Comparison of ENCODE assay signal across 32 cellular contexts in the genomic region with DNA sequence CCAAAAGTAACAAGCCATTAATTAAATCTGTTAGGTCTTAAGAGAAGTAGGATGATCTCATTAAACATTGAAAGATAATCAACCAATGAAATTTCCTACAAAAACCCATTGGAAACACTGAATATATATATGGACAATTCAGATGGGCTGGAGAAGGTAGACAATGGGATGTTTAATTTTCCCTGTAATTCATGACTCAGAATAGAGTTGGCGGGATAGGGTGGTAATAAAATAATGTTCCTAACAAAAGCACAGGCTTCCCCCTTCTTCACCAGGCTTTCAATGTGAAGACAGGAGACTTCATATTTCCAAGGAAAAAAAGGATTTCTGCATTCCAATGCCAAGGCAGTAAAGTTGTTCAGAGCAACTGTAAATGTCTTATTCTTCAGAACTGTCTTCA.
DNase-seq lines count a peak whose midpoint lies in the region; ATAC-seq, FAIRE-seq and TF ChIP-seq lines count a peak whose summit lies in the region.
"Had no signal": no experiment of that assay in that cellular context is flagged by ENCODE, and none has a peak within 500 bp of the region (broad histone marks: within the 10 kb centered on the region; RNA-seq: fewer than 3 reads in every experiment).

No MANE protein-coding gene starts in this region.

- 83 to 96% (median 89%) methylated on average over 1 of the region's 1 CpG for WGBS in small intestine, 3 donors

- POLR2A ChIA-PET in CD8-positive, alpha-beta T cell (lab: Charles Lee): no interaction called here

- no peak for TF ChIP-seq CTCF in 22Rv1 (IDR thresholded peaks at IDR 0.05)
- no peak for TF ChIP-seq CTCF in CD8-positive, alpha-beta T cell (IDR thresholded peaks at IDR 0.05)

- no peaks in the 10 kb centered on the region for H3K9me3 Mint-ChIP-seq in CD8-positive, alpha-beta T cell
- peaks cover 8% of the 10 kb centered on the region for H3K9me3 Mint-ChIP-seq in activated naive CD8-positive, alpha-beta T cell treated with anti-CD3 and anti-CD28 coated beads, Interleukin-2, amount 50 U/mL, for 24 hours
- H3K9me3 Mint-ChIP-seq: stimulated activated effector memory CD8-positive, alpha-beta T cell treated with anti-CD3 and anti-CD28 coated beads, Interleukin-12 subunit alpha, Interleukin-12 subunit beta, amount 100 ng/mL, for 72 hours; T-helper 2 cell treated with Interferon-gamma antibody and Interleukin-4, amounts not matched to agents 5 μg/mL and 100 μg/mL, for 36 hours had no signal

- H3K4me3 ChIP-seq in CD8-positive, alpha-beta T cell (ENCODE audit: low read depth, low read length): no peak overlapping the region
- H3K4me3 ChIP-seq in muscle layer of colon (ENCODE audit: low read depth in 1 of 2, low read length in 2 of 2): no peak overlapping the region
- H3K4me3 ChIP-seq in small intestine (ENCODE audit: low read depth in 1 of 2, low read length in 2 of 2): no peak overlapping the region
- H3K4me3 ChIP-seq: BLaER1 treated with 17β-estradiol and CSF1 and Interleukin-3, amounts not matched to agents 10 nM and 100 nM; esophagus squamous epithelium; psoas muscle; upper lobe of left lung had no signal

- no peaks in the 10 kb centered on the region for H3K27me3 ChIP-seq in CD8-positive, alpha-beta T cell (ENCODE audit: insufficient read depth, low read length)
- H3K27me3 ChIP-seq in muscle layer of colon (ENCODE audit: control insufficient read depth in 1 of 2, insufficient read depth in 2 of 2, low read length in 2 of 2): no peaks in the 10 kb centered on the region
- H3K27me3 ChIP-seq in small intestine (ENCODE audit: control insufficient read depth in 2 of 2, insufficient read depth in 2 of 2, low read length in 2 of 2): no peaks in the 10 kb centered on the region
- H3K27me3 ChIP-seq: BLaER1 treated with 17β-estradiol and CSF1 and Interleukin-3, amounts not matched to agents 10 nM and 100 nM; esophagus squamous epithelium; neutrophil; upper lobe of left lung had no signal

- no peaks in the 10 kb centered on the region for H3K27me3 Mint-ChIP-seq in CD8-positive, alpha-beta T cell (ENCODE audit: low read depth)
- no peaks in the 10 kb centered on the region for H3K27me3 Mint-ChIP-seq in activated naive CD8-positive, alpha-beta T cell treated with anti-CD3 and anti-CD28 coated beads, Interleukin-2, amount 50 U/mL, for 24 hours

- peaks cover 65% of the 10 kb centered on the region for H3K4me1 ChIP-seq in CD8-positive, alpha-beta T cell (ENCODE audit: insufficient read depth, low read length)
- peaks cover 92% of the 10 kb centered on the region for H3K4me1 ChIP-seq in muscle layer of colon (ENCODE audit: insufficient read depth, low read length)
- peaks cover 7 to 8% of the 10 kb centered on the region in 2 donors for H3K4me1 ChIP-seq in small intestine (ENCODE audit: control insufficient read depth in 2 of 2, insufficient read depth in 1 of 2, low read depth in 1 of 2, low read length in 1 of 2)

- peaks cover 90% of the 10 kb centered on the region for H3K4me1 Mint-ChIP-seq in CD8-positive, alpha-beta T cell (ENCODE audit: low read depth)
- H3K4me1 Mint-ChIP-seq in activated naive CD8-positive, alpha-beta T cell treated with anti-CD3 and anti-CD28 coated beads, Interleukin-2, amount 50 U/mL, for 24 hours: peaks cover 96% of the 10 kb centered on the region

- ATAC-seq in CD8-positive, alpha-beta T cell: no peak
- ATAC-seq in activated naive CD8-positive, alpha-beta T cell treated with anti-CD3 and anti-CD28 coated beads, Interleukin-2, amount 50 U/mL, for 24 hours: no peak
- no peak for ATAC-seq in HG03520 (IDR thresholded peaks at IDR 0.05; ENCODE audit: unreplicated experiment)
- ATAC-seq: Panc1; psoas muscle; stimulated activated effector memory CD8-positive, alpha-beta T cell treated with anti-CD3 and anti-CD28 coated beads, Interleukin-12 subunit alpha, Interleukin-12 subunit beta, amount 100 ng/mL, for 72 hours had no signal

- FAIRE-seq in small intestine (lab: Jason Lieb, UNC): no peak

- peak overlapping the region; percentile 64 for H3K27ac Mint-ChIP-seq in CD8-positive, alpha-beta T cell
- peak overlapping the region; percentile 12 for H3K27ac Mint-ChIP-seq in activated naive CD8-positive, alpha-beta T cell treated with anti-CD3 and anti-CD28 coated beads, Interleukin-2, amount 50 U/mL, for 24 hours
- H3K27ac Mint-ChIP-seq: stimulated activated effector memory CD8-positive, alpha-beta T cell treated with anti-CD3 and anti-CD28 coated beads, Interleukin-12 subunit alpha, Interleukin-12 subunit beta, amount 100 ng/mL, for 72 hours; T-helper 2 cell treated with Interferon-gamma antibody and Interleukin-4, amounts not matched to agents 5 μg/mL and 100 μg/mL, for 36 hours had no signal

- intact Hi-C loops in CD8-positive, alpha-beta T cell (cut with DNase I, micrococcal nuclease): no loop called here

- no peak overlapping the region for H3K4me3 Mint-ChIP-seq in CD8-positive, alpha-beta T cell
- H3K4me3 Mint-ChIP-seq in activated naive CD8-positive, alpha-beta T cell treated with anti-CD3 and anti-CD28 coated beads, Interleukin-2, amount 50 U/mL, for 24 hours: no peak overlapping the region
- H3K4me3 Mint-ChIP-seq: stimulated activated effector memory CD8-positive, alpha-beta T cell treated with anti-CD3 and anti-CD28 coated beads, Interleukin-12 subunit alpha, Interleukin-12 subunit beta, amount 100 ng/mL, for 72 hours; T-helper 2 cell treated with Interferon-gamma antibody and Interleukin-4, amounts not matched to agents 5 μg/mL and 100 μg/mL, for 36 hours had no signal

- H3K36me3 ChIP-seq in CD8-positive, alpha-beta T cell (ENCODE audit: insufficient read depth, low read length): no peaks in the 10 kb centered on the region
- H3K36me3 ChIP-seq in muscle layer of colon (ENCODE audit: insufficient read depth, low read length): no peaks in the 10 kb centered on the region
- H3K36me3 ChIP-seq in small intestine (ENCODE audit: control insufficient read depth in 2 of 2, insufficient read depth in 2 of 2, low read length in 2 of 2): no peaks in the 10 kb centered on the region
- H3K36me3 ChIP-seq: BLaER1 treated with 17β-estradiol and CSF1 and Interleukin-3, amounts not matched to agents 10 nM and 100 nM; esophagus squamous epithelium; neutrophil; upper lobe of left lung had no signal

- no peak overlapping the region for H3K9ac ChIP-seq in muscle layer of colon (ENCODE audit: low read length)
- H3K9ac ChIP-seq: BLaER1 treated with 17β-estradiol and CSF1 and Interleukin-3, amounts not matched to agents 10 nM and 100 nM had no signal

- no peaks in the 10 kb centered on the region for H3K9me3 ChIP-seq in CD8-positive, alpha-beta T cell (ENCODE audit: low read length)
- H3K9me3 ChIP-seq in muscle layer of colon (ENCODE audit: low read length) (no peaks in the 10 kb centered on the region), small intestine (ENCODE audit: control insufficient read depth, low read depth) (no peaks in the 10 kb centered on the region)
- H3K9me3 ChIP-seq: BLaER1 treated with 17β-estradiol and CSF1 and Interleukin-3, amounts not matched to agents 10 nM and 100 nM; esophagus squamous epithelium; neutrophil; psoas muscle; upper lobe of left lung had no signal

- no peak for DNase-seq in CD8-positive, alpha-beta T cell
- DNase-seq in activated naive CD8-positive, alpha-beta T cell treated with anti-CD3 and anti-CD28 coated beads, Interleukin-2, amount 50 U/mL, for 24 hours: no peak
- no peak for DNase-seq in activated naive CD4-positive, alpha-beta T cell (lab: John Stamatoyannopoulos, UW)
- DNase-seq in kidney tubule cell (ENCODE audit: low spot score): no peak
- DNase-seq in small intestine: no peak
- DNase-seq: activated CD4-positive, alpha-beta T cell treated with anti-CD3 and anti-CD28 coated beads for 4 hours; activated CD8-positive, alpha-beta memory T cell treated with anti-CD3 and anti-CD28 coated beads for 24 hours; activated effector memory CD4-positive, alpha-beta T cell treated with anti-CD3 and anti-CD28 coated beads, Interleukin-2, amount 50 U/mL, for 16 hours; Calu3; cerebellar nuclear complex; DND-41; esophagus squamous epithelium; foreskin melanocyte; GF-D8; HCEC 1CT; Karpas-422; mesenchymal stem cell; NCI-H1417 treated with DMSO at 0.1 percent for 48 hours; NCI-H2081 treated with DMSO at 0.1 percent for 48 hours; NCI-H2227 treated with DMSO at 0.1 percent for 48 hours; NCI-H526; psoas muscle; Right ventricle myocardium superior; upper lobe of left lung had no signal

- CTCF ChIA-PET in CD8-positive, alpha-beta T cell (lab: Charles Lee): no interaction called here

- H3K27ac ChIP-seq in 22Rv1 (peak overlapping the region; percentile 97), muscle layer of colon (ENCODE audit: low read depth, low read length) (peak overlapping the region; percentile 60), small intestine (ENCODE audit: low read depth in 1 of 2, low read length in 1 of 2) (no peak overlapping the region)
- no peak overlapping the region for H3K27ac ChIP-seq in CD8-positive, alpha-beta T cell (ENCODE audit: low read depth, low read length)
- H3K27ac ChIP-seq: BLaER1 treated with 17β-estradiol and CSF1 and Interleukin-3, amounts not matched to agents 10 nM and 100 nM; neutrophil; psoas muscle had no signal

- H3K36me3 Mint-ChIP-seq in CD8-positive, alpha-beta T cell: peaks cover 19% of the 10 kb centered on the region
- H3K36me3 Mint-ChIP-seq in activated naive CD8-positive, alpha-beta T cell treated with anti-CD3 and anti-CD28 coated beads, Interleukin-2, amount 50 U/mL, for 24 hours (ENCODE audit: low read depth): peaks cover 7% of the 10 kb centered on the region
- H3K36me3 Mint-ChIP-seq: stimulated activated effector memory CD8-positive, alpha-beta T cell treated with anti-CD3 and anti-CD28 coated beads, Interleukin-12 subunit alpha, Interleukin-12 subunit beta, amount 100 ng/mL, for 72 hours had no signal

Comparison
In these comparisons a context has a peak if more than half of its experiments do, and no peak if none do; other contexts are left out.
1. H3K27ac ChIP-seq: peak in 22Rv1 (single experiment) and muscle layer of colon (single experiment); none in CD8-positive, alpha-beta T cell (single experiment) and small intestine (0 of 2).